ENCODE assay signal across 13 cellular contexts in the genomic region with DNA sequence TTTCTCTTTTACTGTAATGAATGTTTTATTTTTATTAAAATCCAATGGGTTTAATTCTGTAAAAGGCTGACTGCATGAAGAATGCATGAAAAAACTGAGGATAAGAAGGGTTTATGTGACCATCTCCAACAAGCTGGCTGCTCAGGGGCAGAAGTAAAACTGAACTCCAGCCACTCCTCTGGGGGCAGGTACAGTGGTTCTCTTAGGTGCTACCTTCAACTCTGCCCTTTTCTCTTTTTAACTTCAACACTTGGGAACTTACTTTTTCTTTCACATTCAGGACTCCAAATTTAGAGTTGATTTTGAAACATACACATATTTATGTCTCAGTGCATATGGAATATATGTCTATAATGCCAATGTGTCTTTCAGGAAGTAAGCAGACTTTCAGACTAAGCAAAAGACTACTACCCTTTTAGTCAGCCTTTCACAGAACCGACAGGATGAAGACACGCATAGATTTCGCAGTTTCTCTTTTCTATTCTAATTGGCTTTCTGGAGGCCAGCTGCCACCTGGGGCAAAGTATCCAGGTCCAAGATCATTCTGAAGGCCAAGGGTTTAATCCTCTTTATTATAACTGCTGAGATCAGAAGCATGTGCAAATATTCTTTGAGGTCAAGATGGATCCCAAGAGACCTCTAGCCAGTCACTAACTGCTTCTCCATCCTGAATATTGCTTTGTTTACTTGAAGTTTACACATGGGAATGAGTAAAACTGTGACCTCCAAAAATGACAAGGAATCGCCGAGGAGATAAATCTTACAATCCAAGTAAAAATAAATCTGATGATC. TPM values are rescaled to one million over a fixed set of nuclear protein-coding genes. Genes with fewer than 3 reads are reported as not detected.
A peak's percentile ranks its signal among the peaks of the same experiment; 100 is the strongest.
DNase-seq lines count a peak whose midpoint lies in the region; ATAC-seq, FAIRE-seq and TF ChIP-seq lines count a peak whose summit lies in the region.
"Had no signal": no experiment of that assay in that cellular context is flagged by ENCODE, and none has a peak within 500 bp of the region (broad histone marks: within the 10 kb centered on the region; RNA-seq: fewer than 3 reads in every experiment).

No MANE protein-coding gene starts in this region.

- no peak for FAIRE-seq in pancreas (lab: Jason Lieb, UNC)

- H3K36me3 ChIP-seq in vagina, result no peaks in the 10 kb centered on the region
- H3K36me3 ChIP-seq in pancreas, result no peaks in the 10 kb centered on the region

- ATAC-seq in GM18873 (IDR thresholded peaks at IDR 0.05; ENCODE audit: low FRiP score, unreplicated experiment), result peak; percentile 51
- peak; percentile 68 for ATAC-seq in GM21529 (IDR thresholded peaks at IDR 0.05; ENCODE audit: unreplicated experiment)
- peak; percentile 61 for ATAC-seq in HG03135 (IDR thresholded peaks at IDR 0.05; ENCODE audit: unreplicated experiment)
- ATAC-seq in Right ventricle myocardium inferior, result no peak
- ATAC-seq in pancreas, result no peak

- 58 to 67% methylated on average over 5 of the region's 5 CpGs for WGBS in pancreas, 2 donors

- TF ChIP-seq POLR2A in vagina (IDR thresholded peaks at IDR 0.05), result no peak

- intact Hi-C loops in vagina (cut with DNase I) (no loop called here), Right ventricle myocardium inferior (cut with DNase I) (no loop called here), pancreas (cut with DNase I) (no loop called here)

- peak; percentile 18 for DNase-seq in myocyte (ENCODE audit: low read depth)
- no peak for DNase-seq in vagina (ENCODE audit: extremely low spot score in 2 of 2)
- DNase-seq in Right ventricle myocardium inferior (ENCODE audit: missing footprints), result no peak
- no peak for DNase-seq in pancreas
- no peak for DNase-seq in cortex of kidney (lab: John Stamatoyannopoulos, UW)
- DNase-seq: activated CD4-positive, alpha-beta T cell treated with anti-CD3 and anti-CD28 coated beads, Interleukin-2, amount 10 ng/mL, durations not matched to agents 24 days and 14 days; amniotic stem cell; endodermal cell; SHP77 treated with DMSO at 0.1 percent for 48 hours; stimulated activated naive CD4-positive, alpha-beta T cell had no signal

- H3K27me3 ChIP-seq in vagina (no peaks in the 10 kb centered on the region), pancreas (no peaks in the 10 kb centered on the region)

- no peak for TF ChIP-seq CTCF in vagina (IDR thresholded peaks at IDR 0.05)
- no peak for TF ChIP-seq CTCF in pancreas (IDR thresholded peaks at IDR 0.05)

- H3K4me3 ChIP-seq in vagina (no peak overlapping the region), pancreas (no peak overlapping the region)

- H3K9me3 ChIP-seq in vagina, result no peaks in the 10 kb centered on the region
- no peaks in the 10 kb centered on the region for H3K9me3 ChIP-seq in pancreas

- H3K27ac ChIP-seq in vagina (no peak overlapping the region), pancreas (no peak overlapping the region)

- H3K4me1 ChIP-seq in vagina, result peaks cover 4% of the 10 kb centered on the region
- no peaks in the 10 kb centered on the region for H3K4me1 ChIP-seq in pancreas

RNA-seq across cellular contexts. Expression of a gene that starts 30.7 kb away (rescaled TPM):
- total RNA-seq in myocyte (0.05 and 0.16 TPM in 2 replicates), vagina (8.1 TPM), Right ventricle myocardium inferior (1.4 TPM), pancreas (1 to 10 TPM in 1 of 6 donors, under 1 TPM in 5; 0.16 to 2.1 (median 0.51) TPM)
- polyA plus RNA-seq in myocyte (2012), result 0.06 TPM
- under 1 TPM; 0.19 to 0.52 TPM for polyA plus RNA-seq in pancreas

Comparison
In these comparisons a context has a peak if more than half of its experiments do, and no peak if none do; other contexts are left out.
1. ATAC-seq: peak in GM18873 (single experiment), GM21529 (single experiment) and HG03135 (single experiment); none in Right ventricle myocardium inferior (single experiment) and pancreas (0 of 4).